In the genomic region with DNA sequence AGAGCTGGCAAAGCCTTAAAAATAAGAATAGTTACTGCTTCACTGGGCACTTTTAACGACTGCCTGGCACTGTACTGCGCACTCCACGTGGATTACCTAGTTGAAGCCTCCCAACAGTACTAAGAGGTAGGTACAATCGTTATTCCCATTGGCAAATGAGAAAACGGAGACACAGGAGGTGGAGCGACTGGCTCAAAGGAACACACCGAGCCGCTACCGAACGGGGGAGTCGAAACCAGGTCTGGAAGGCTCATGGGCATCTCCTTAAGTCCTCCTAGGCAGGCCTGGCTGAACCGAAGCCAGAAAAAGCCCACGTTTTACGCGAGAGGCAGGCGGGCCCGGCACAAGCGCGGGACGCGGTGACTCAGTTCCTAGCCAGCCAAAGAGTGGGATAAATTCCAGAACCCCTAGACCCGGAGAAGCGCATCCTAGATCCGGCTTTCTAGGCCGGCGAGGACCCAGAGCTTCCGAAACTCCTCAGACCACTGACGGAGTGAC, we compare ENCODE assay signal across 8 cellular contexts. TPM values are rescaled to one million over a fixed set of nuclear protein-coding genes. Genes with fewer than 3 reads are reported as not detected.
A peak's percentile ranks its signal among the peaks of the same experiment; 100 is the strongest.
DNase-seq lines count a peak whose midpoint lies in the region; TF ChIP-seq lines count a peak whose summit lies in the region.

No MANE protein-coding gene starts in this region.

- H3K9me3 ChIP-seq in mesenchymal stem cell (ENCODE audit: control insufficient read depth, low read length), result no peaks in the 10 kb centered on the region

- peaks cover 31 to 41% of the 10 kb centered on the region in 2 experiments for H3K36me3 ChIP-seq in mesenchymal stem cell (ENCODE audit: control insufficient read depth in 1 of 2, insufficient read depth in 2 of 2, low read depth in 1 of 2, low read length in 2 of 2)

- H3K79me1 ChIP-seq in mesenchymal stem cell (replicated peaks; ENCODE audit: low read length, poor library complexity, severe bottlenecking), result peaks cover 13% of the 10 kb centered on the region

- no peaks in the 10 kb centered on the region for H3K9me3 Mint-ChIP-seq in stimulated activated naive CD8-positive, alpha-beta T cell treated with anti-CD3 and anti-CD28 coated beads, Interleukin-15, Interleukin-2, amounts not matched to agents 100 ng/mL and 50 ng/mL, for 24 hours

- H3K27me3 ChIP-seq in mesenchymal stem cell (ENCODE audit: control insufficient read depth in 1 of 2, insufficient read depth in 1 of 2, low read length in 2 of 2), result no peaks in the 10 kb centered on the region

- peak overlapping the region; percentile 76 for H2AK5ac ChIP-seq in mesenchymal stem cell (ENCODE audit: low read length, severe bottlenecking)

- peak; percentile 37 for DNase-seq in NK-92 treated with Interleukin-12 subunit alpha and Interleukin-12 subunit beta, amount 100 ng/mL, for 24 hours (lab: John Stamatoyannopoulos, UW)
- DNase-seq in NK-92 (lab: John Stamatoyannopoulos, UW; ENCODE audit: unreplicated experiment) (no peak), mesenchymal stem cell (peak; percentile 82), OCI-M2 (lab: John Stamatoyannopoulos, UW; ENCODE audit: unreplicated experiment) (no peak)
- peak; percentile 41 for DNase-seq in activated CD4-positive, CD25-positive, alpha-beta regulatory T cell treated with anti-CD3 and anti-CD28 coated beads, Interleukin-2, amount 50 U/mL, for 72 hours
- DNase-seq in effector CD8-positive, alpha-beta T cell (lab: John Stamatoyannopoulos, UW), result peak; percentile 27

- peak overlapping the region in 1 of 2 experiments; percentile 61 for H3K14ac ChIP-seq in mesenchymal stem cell (ENCODE audit: low read length in 2 of 2)

- H3K4me3 ChIP-seq in mesenchymal stem cell (ENCODE audit: insufficient read depth in 1 of 2, low read depth in 1 of 2, low read length in 2 of 2), result peak overlapping the region; percentile 86 to 99

- H2BK5ac ChIP-seq in mesenchymal stem cell (ENCODE audit: low read depth, low read length, poor library complexity, severe bottlenecking), result peak overlapping the region; percentile 21

- WGBS in mesenchymal stem cell, result under 1% methylated on average over 28 of the region's 28 CpGs

- no peak for TF ChIP-seq RAD21 in Ishikawa (IDR thresholded peaks at IDR 0.05; ENCODE audit: low read depth)

- peak overlapping the region; percentile 94 for H3K27ac Mint-ChIP-seq in stimulated activated naive CD8-positive, alpha-beta T cell treated with anti-CD3 and anti-CD28 coated beads, Interleukin-15, Interleukin-2, amounts not matched to agents 100 ng/mL and 50 ng/mL, for 24 hours

- peak overlapping the region; percentile 8 for H2BK120ac ChIP-seq in mesenchymal stem cell (ENCODE audit: low read depth, low read length)

- peaks cover 48% of the 10 kb centered on the region for H3K4me1 Mint-ChIP-seq in stimulated activated naive CD8-positive, alpha-beta T cell treated with anti-CD3 and anti-CD28 coated beads, Interleukin-15, Interleukin-2, amounts not matched to agents 100 ng/mL and 50 ng/mL, for 24 hours (ENCODE audit: low read depth)

- peak overlapping the region; percentile 93 for H3K4me3 Mint-ChIP-seq in stimulated activated naive CD8-positive, alpha-beta T cell treated with anti-CD3 and anti-CD28 coated beads, Interleukin-15, Interleukin-2, amounts not matched to agents 100 ng/mL and 50 ng/mL, for 24 hours

- H3K18ac ChIP-seq in mesenchymal stem cell (ENCODE audit: low read depth in 1 of 2, low read length in 2 of 2), result peak overlapping the region; percentile 47 to 76

- H2AFZ ChIP-seq in mesenchymal stem cell (ENCODE audit: low read depth, low read length), result peak overlapping the region; percentile 32

- H2BK12ac ChIP-seq in mesenchymal stem cell (ENCODE audit: low read length in 2 of 2), result peak overlapping the region in 1 of 2 experiments; percentile 23

- peak overlapping the region; percentile 100 for H3K9ac ChIP-seq in mesenchymal stem cell (ENCODE audit: low read length)

- H3K23ac ChIP-seq in mesenchymal stem cell (ENCODE audit: low read length in 2 of 2), result no peak overlapping the region

- H3K27ac ChIP-seq in mesenchymal stem cell (ENCODE audit: low read length, poor library complexity, severe bottlenecking), result peak overlapping the region; percentile 75

- peak overlapping the region; percentile 79 for H4K91ac ChIP-seq in mesenchymal stem cell (ENCODE audit: low read length)

- TF ChIP-seq EP300 in Ishikawa (IDR thresholded peaks at IDR 0.05; ENCODE audit: borderline replicate concordance), result no peak

- H3K36me3 Mint-ChIP-seq in stimulated activated naive CD8-positive, alpha-beta T cell treated with anti-CD3 and anti-CD28 coated beads, Interleukin-15, Interleukin-2, amounts not matched to agents 100 ng/mL and 50 ng/mL, for 24 hours (ENCODE audit: low read depth), result peaks cover 50% of the 10 kb centered on the region

- no peak overlapping the region for H2BK15ac ChIP-seq in mesenchymal stem cell (ENCODE audit: low read depth, poor library complexity, severe bottlenecking)

- H3K27me3 Mint-ChIP-seq in stimulated activated naive CD8-positive, alpha-beta T cell treated with anti-CD3 and anti-CD28 coated beads, Interleukin-15, Interleukin-2, amounts not matched to agents 100 ng/mL and 50 ng/mL, for 24 hours, result no peaks in the 10 kb centered on the region

- H3K4me2 ChIP-seq in mesenchymal stem cell (ENCODE audit: low read length, poor library complexity, severe bottlenecking), result peak overlapping the region; percentile 84

- peak overlapping the region; percentile 69 to 96 for H3K4ac ChIP-seq in mesenchymal stem cell (ENCODE audit: low read depth in 1 of 2, low read length in 2 of 2)

- H3K4me1 ChIP-seq in mesenchymal stem cell (ENCODE audit: control insufficient read depth, insufficient read depth, low read depth, low read length), result peaks cover 21% of the 10 kb centered on the region

- peak overlapping the region; percentile 71 for H4K8ac ChIP-seq in mesenchymal stem cell (ENCODE audit: low read length)

TF ChIP-seq in Ishikawa, 13 proteins besides CTCF, POLR2A, EP300 and RAD21:
- TF ChIP-seq YY1 (IDR thresholded peaks at IDR 0.05; ENCODE audit: low read depth) (no peak), NFIC (IDR thresholded peaks at IDR 0.05) (no peak), EGR1 (IDR thresholded peaks at IDR 0.05) (no peak), CEBPB (IDR thresholded peaks at IDR 0.05) (no peak), TAF1 (IDR thresholded peaks at IDR 0.05; ENCODE audit: low read depth) (no peak), CREB1 (IDR thresholded peaks at IDR 0.05; ENCODE audit: low read depth) (no peak)
- TF ChIP-seq, protein P1, sequence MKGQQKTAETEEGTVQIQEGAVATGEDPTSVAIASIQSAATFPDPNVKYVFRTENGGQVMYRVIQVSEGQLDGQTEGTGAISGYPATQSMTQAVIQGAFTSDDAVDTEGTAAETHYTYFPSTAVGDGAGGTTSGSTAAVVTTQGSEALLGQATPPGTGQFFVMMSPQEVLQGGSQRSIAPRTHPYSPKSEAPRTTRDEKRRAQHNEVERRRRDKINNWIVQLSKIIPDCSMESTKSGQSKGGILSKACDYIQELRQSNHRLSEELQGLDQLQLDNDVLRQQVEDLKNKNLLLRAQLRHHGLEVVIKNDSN (IDR thresholded peaks at IDR 0.05), result no peak
- TF ChIP-seq, protein P2, sequence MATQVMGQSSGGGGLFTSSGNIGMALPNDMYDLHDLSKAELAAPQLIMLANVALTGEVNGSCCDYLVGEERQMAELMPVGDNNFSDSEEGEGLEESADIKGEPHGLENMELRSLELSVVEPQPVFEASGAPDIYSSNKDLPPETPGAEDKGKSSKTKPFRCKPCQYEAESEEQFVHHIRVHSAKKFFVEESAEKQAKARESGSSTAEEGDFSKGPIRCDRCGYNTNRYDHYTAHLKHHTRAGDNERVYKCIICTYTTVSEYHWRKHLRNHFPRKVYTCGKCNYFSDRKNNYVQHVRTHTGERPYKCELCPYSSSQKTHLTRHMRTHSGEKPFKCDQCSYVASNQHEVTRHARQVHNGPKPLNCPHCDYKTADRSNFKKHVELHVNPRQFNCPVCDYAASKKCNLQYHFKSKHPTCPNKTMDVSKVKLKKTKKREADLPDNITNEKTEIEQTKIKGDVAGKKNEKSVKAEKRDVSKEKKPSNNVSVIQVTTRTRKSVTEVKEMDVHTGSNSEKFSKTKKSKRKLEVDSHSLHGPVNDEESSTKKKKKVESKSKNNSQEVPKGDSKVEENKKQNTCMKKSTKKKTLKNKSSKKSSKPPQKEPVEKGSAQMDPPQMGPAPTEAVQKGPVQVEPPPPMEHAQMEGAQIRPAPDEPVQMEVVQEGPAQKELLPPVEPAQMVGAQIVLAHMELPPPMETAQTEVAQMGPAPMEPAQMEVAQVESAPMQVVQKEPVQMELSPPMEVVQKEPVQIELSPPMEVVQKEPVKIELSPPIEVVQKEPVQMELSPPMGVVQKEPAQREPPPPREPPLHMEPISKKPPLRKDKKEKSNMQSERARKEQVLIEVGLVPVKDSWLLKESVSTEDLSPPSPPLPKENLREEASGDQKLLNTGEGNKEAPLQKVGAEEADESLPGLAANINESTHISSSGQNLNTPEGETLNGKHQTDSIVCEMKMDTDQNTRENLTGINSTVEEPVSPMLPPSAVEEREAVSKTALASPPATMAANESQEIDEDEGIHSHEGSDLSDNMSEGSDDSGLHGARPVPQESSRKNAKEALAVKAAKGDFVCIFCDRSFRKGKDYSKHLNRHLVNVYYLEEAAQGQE (IDR thresholded peaks at IDR 0.05; ENCODE audit: low read depth), result no peak
- TF ChIP-seq, protein P3, sequence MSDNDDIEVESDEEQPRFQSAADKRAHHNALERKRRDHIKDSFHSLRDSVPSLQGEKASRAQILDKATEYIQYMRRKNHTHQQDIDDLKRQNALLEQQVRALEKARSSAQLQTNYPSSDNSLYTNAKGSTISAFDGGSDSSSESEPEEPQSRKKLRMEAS (IDR thresholded peaks at IDR 0.05), result peak; percentile 89

RNA-seq across cellular contexts. Expression of a gene that starts 0.5 kb away (rescaled TPM):
- 109 TPM for polyA plus RNA-seq in mesenchymal stem cell (2013, experiment 1 of 2)
- polyA plus RNA-seq in mesenchymal stem cell (2013, experiment 2 of 2), result 104 TPM

RNA-seq across cellular contexts. Expression of a gene that starts 0.9 kb away (rescaled TPM):
- 171 TPM for polyA plus RNA-seq in mesenchymal stem cell (2013, experiment 1 of 2)
- polyA plus RNA-seq in mesenchymal stem cell (2013, experiment 2 of 2), result 175 TPM

RNA-seq across cellular contexts. Expression of a gene that starts 30.7 kb away (rescaled TPM):
- polyA plus RNA-seq in mesenchymal stem cell (2013, experiment 1 of 2), result 2.8 TPM
- 2.4 TPM for polyA plus RNA-seq in mesenchymal stem cell (2013, experiment 2 of 2)

RNA-seq across cellular contexts. Expression of a gene that starts 30.8 kb away (rescaled TPM):
- 26.1 TPM for polyA plus RNA-seq in mesenchymal stem cell (2013, experiment 1 of 2)
- polyA plus RNA-seq in mesenchymal stem cell (2013, experiment 2 of 2), result 26.9 TPM

RNA-seq across cellular contexts. Expression of a gene that starts 33.4 kb away (rescaled TPM):
- polyA plus RNA-seq in mesenchymal stem cell (2013, experiment 1 of 2), result 211 TPM
- polyA plus RNA-seq in mesenchymal stem cell (2013, experiment 2 of 2), result 214 TPM

Comparison
In these comparisons a context has a peak if more than half of its experiments do, and no peak if none do; other contexts are left out.
1. DNase-seq: peak in NK-92 treated with Interleukin-12 subunit alpha and Interleukin-12 subunit beta, amount 100 ng/mL, for 24 hours (single experiment), activated CD4-positive, CD25-positive, alpha-beta regulatory T cell treated with anti-CD3 and anti-CD28 coated beads, Interleukin-2, amount 50 U/mL, for 72 hours (single experiment), effector CD8-positive, alpha-beta T cell (single experiment) and mesenchymal stem cell (single experiment); none in NK-92 (single experiment) and OCI-M2 (single experiment).